19 cellular contexts compared by ENCODE assay signal in the genomic region with DNA sequence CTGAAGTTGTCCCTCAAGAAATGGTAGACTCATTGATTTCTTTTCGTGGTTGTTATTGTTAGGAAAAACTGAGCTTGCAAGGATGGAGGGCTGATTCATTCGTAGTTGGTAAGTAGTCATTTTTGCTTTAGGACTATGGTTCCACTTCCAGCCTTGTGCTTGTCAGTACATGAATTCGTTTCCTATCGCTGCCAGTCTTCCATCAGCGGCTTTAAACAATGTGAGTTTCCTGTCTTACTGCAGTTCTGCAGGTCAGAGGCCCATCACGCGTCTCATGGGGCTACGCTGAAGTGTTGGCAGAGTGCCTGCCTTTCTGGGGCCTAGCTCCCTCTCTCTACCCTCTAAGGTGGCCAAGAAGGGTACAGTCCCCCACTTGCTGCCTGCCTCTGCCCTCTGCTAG. TPM values are rescaled to one million over a fixed set of nuclear protein-coding genes. Genes with fewer than 3 reads are reported as not detected.
A peak's percentile ranks its signal among the peaks of the same experiment; 100 is the strongest.
DNase-seq lines count a peak whose midpoint lies in the region; TF ChIP-seq lines count a peak whose summit lies in the region.
"Had no signal": no experiment of that assay in that cellular context is flagged by ENCODE, and none has a peak within 500 bp of the region (broad histone marks: within the 10 kb centered on the region; RNA-seq: fewer than 3 reads in every experiment).

No MANE protein-coding gene starts in this region.

- no peaks in the 10 kb centered on the region for H4K20me1 ChIP-seq in H9 (ENCODE audit: control insufficient read depth, insufficient read depth, insufficient read length)

- H2BK12ac ChIP-seq in H9 (ENCODE audit: insufficient read length, low read depth, low read length), result no peak overlapping the region

- no peak overlapping the region for H2BK120ac ChIP-seq in H9 (ENCODE audit: low read depth, low read length, poor library complexity, severe bottlenecking)

- WGBS in sigmoid colon, 2 donors, result 57 to 93% methylated on average over 8 of the region's 8 CpGs
- WGBS in H9 (ENCODE audit: extremely low coverage, insufficient read length, low lambda C conversion rate), result no CpG with 5 or more reads among the region's 8 CpGs

- peaks cover 0 to 5% (median 0%) of the 10 kb centered on the region in 3 experiments; a peak in 2 of 7 replicates for H3K36me3 Mint-ChIP-seq in H9 (ENCODE audit: insufficient read depth in 1 of 3, low read depth in 3 of 3)
- H3K36me3 Mint-ChIP-seq: activated naive CD8-positive, alpha-beta T cell treated with anti-CD3 and anti-CD28 coated beads, Interleukin-2, amount 10 ng/mL, durations not matched to agents 7 days and 5 days had no signal

- H2BK5ac ChIP-seq in H9 (ENCODE audit: insufficient read length, low read length), result no peak overlapping the region

- H3K36me3 ChIP-seq in sigmoid colon, result no peaks in the 10 kb centered on the region
- H3K36me3 ChIP-seq: cardiac muscle cell, tibial artery had no signal

- H2BK20ac ChIP-seq in H9 (ENCODE audit: low read depth, low read length, poor library complexity, severe bottlenecking), result no peak overlapping the region

- H3T11ph ChIP-seq in H9 (ENCODE audit: low read length), result no peak overlapping the region

- H3K4ac ChIP-seq in H9 (ENCODE audit: low read depth, low read length), result no peak overlapping the region

- H3K23me2 ChIP-seq in H9 (ENCODE audit: insufficient read length, low read depth, low read length, poor library complexity, severe bottlenecking), result no peaks in the 10 kb centered on the region

- no peak overlapping the region for H3K14ac ChIP-seq in H9 (ENCODE audit: insufficient read depth, low read length)

- no peak overlapping the region for H4K8ac ChIP-seq in H9 (replicated peaks; ENCODE audit: insufficient read length, low read depth, low read length)

- peaks cover 0 to 5% of the 10 kb centered on the region in 2 experiments; a peak in 1 of 5 replicates for H3K9me3 Mint-ChIP-seq in H9
- H3K9me3 Mint-ChIP-seq: activated naive CD8-positive, alpha-beta T cell treated with anti-CD3 and anti-CD28 coated beads, Interleukin-2, amount 10 ng/mL, durations not matched to agents 7 days and 5 days had no signal

- H3K4me3 Mint-ChIP-seq in H9, result no peak overlapping the region
- H3K4me3 Mint-ChIP-seq: activated naive CD8-positive, alpha-beta T cell treated with anti-CD3 and anti-CD28 coated beads, Interleukin-2, amount 10 ng/mL, durations not matched to agents 7 days and 5 days had no signal

- no peaks in the 10 kb centered on the region for H3K79me1 ChIP-seq in H9 (ENCODE audit: insufficient read depth, low read depth, low read length, poor library complexity, severe bottlenecking)

- no peak for TF ChIP-seq EP300 in sigmoid colon (IDR thresholded peaks at IDR 0.05)

- H3K9me3 ChIP-seq in sigmoid colon, result no peaks in the 10 kb centered on the region
- H3K9me3 ChIP-seq in H9 (ENCODE audit: control insufficient read depth, low read depth, low read length), result no peaks in the 10 kb centered on the region

- no peaks in the 10 kb centered on the region for H3K79me2 ChIP-seq in H9 (ENCODE audit: insufficient read depth, low read length)

- peak; percentile 52 for DNase-seq in DMS79 treated with DMSO at 0.1 percent for 48 hours (lab: John Stamatoyannopoulos, UW)
- no peak for DNase-seq in DMS79 (lab: John Stamatoyannopoulos, UW)
- peak; percentile 22 for DNase-seq in NCI-H345 (lab: John Stamatoyannopoulos, UW)
- peak; percentile 97 for DNase-seq in epithelial cell of esophagus (ENCODE audit: low read depth)
- peak; percentile 26 for DNase-seq in sigmoid colon
- DNase-seq in NCI-H2107 treated with DMSO at 0.1 percent for 48 hours (lab: John Stamatoyannopoulos, UW; ENCODE audit: unreplicated experiment), result no peak
- DNase-seq in HuH-7 (ENCODE audit: low spot score), result no peak
- no peak for DNase-seq in H9
- DNase-seq: activated naive CD8-positive, alpha-beta T cell treated with anti-CD3 and anti-CD28 coated beads, Interleukin-2, amount 10 ng/mL, durations not matched to agents 7 days and 5 days; C1 segment of cervical spinal cord; DMS53; effector memory CD4-positive, alpha-beta T cell; left ventricle myocardium superior; NCI-H1930; NK-92 treated with Interleukin-12 subunit alpha and Interleukin-12 subunit beta, amount 100 ng/mL, for 24 hours had no signal

- H3K27me3 Mint-ChIP-seq in H9 (ENCODE audit: low read depth), result peaks cover 14% of the 10 kb centered on the region

- H3K4me2 ChIP-seq in H9 (ENCODE audit: insufficient read depth, insufficient read length, low read length), result no peak overlapping the region

- no peak overlapping the region for H2BK15ac ChIP-seq in H9 (ENCODE audit: low read depth, low read length)

- no peak overlapping the region for H3K9ac ChIP-seq in H9 (ENCODE audit: extremely low read depth, insufficient read length, low read length)

- TF ChIP-seq POLR2A in sigmoid colon (IDR thresholded peaks at IDR 0.05), result no peak

- H3K4me1 ChIP-seq in sigmoid colon (peaks cover 0 to 8% (median 7%) of the 10 kb centered on the region in 4 donors), H9 (ENCODE audit: insufficient read depth, low read length) (no peaks in the 10 kb centered on the region)
- H3K4me1 ChIP-seq: tibial artery had no signal

- H3K23ac ChIP-seq in H9 (ENCODE audit: insufficient read length, low read depth, low read length), result no peak overlapping the region

- no peak overlapping the region for H3K4me3 ChIP-seq in epithelial cell of esophagus (ENCODE audit: low read length)
- H3K4me3 ChIP-seq in sigmoid colon, result no peak overlapping the region
- H3K4me3 ChIP-seq: cardiac muscle cell, tibial artery had no signal

- no peak overlapping the region for H3K56ac ChIP-seq in H9 (ENCODE audit: insufficient read length, low read depth, low read length)

- H2AFZ ChIP-seq in H9 (ENCODE audit: low read length), result no peak overlapping the region

- H3K27ac Mint-ChIP-seq in H9, result no peak overlapping the region; a peak in 2 of 7 replicates
- H3K27ac Mint-ChIP-seq: activated naive CD8-positive, alpha-beta T cell treated with anti-CD3 and anti-CD28 coated beads, Interleukin-2, amount 10 ng/mL, durations not matched to agents 7 days and 5 days had no signal

- H4K91ac ChIP-seq in H9 (ENCODE audit: insufficient read length, low read depth, low read length), result no peak overlapping the region

- H4K5ac ChIP-seq in H9 (ENCODE audit: insufficient read length, low read depth, low read length), result no peak overlapping the region

- H3K27ac ChIP-seq in sigmoid colon (no peak overlapping the region), H9 (ENCODE audit: insufficient read length, low read depth, low read length) (no peak overlapping the region)
- H3K27ac ChIP-seq: 22Rv1, cardiac muscle cell, tibial artery had no signal

- TF ChIP-seq CTCF in epithelial cell of esophagus (IDR thresholded peaks at IDR 0.05; ENCODE audit: insufficient read depth, low read depth, low read length, missing control alignments), result no peak
- no peak for TF ChIP-seq CTCF in sigmoid colon (IDR thresholded peaks at IDR 0.05)
- TF ChIP-seq CTCF in H9 (conservative IDR thresholded peaks at IDR 0.05), result no peak

- intact Hi-C loops in sigmoid colon (cut with DNase I), result loop anchor here (2.0 kb wide), 1 partner anchor 26 kb away; no protein-coding TSS in a partner anchor

- H3K4me1 Mint-ChIP-seq in H9, result peaks cover 10 to 19% of the 10 kb centered on the region in 2 experiments

- no peak overlapping the region for H3K18ac ChIP-seq in H9 (ENCODE audit: insufficient read length, low read depth, low read length)

- H2AK5ac ChIP-seq in H9 (ENCODE audit: insufficient read length, low read length), result no peak overlapping the region

- peaks cover 0 to 9% (median 0%) of the 10 kb centered on the region in 3 donors for H3K27me3 ChIP-seq in sigmoid colon
- no peaks in the 10 kb centered on the region for H3K27me3 ChIP-seq in H9 (ENCODE audit: insufficient read depth, low read length)
- H3K27me3 ChIP-seq: cardiac muscle cell had no signal

RNA-seq across cellular contexts. Expression of a gene that starts 11.4 kb away (rescaled TPM):
- total RNA-seq in sigmoid colon (1 to 10 TPM; 2.9 to 8.6 (median 5.1) TPM), H9 (2021) (40.9 and 45.0 TPM in 2 replicates)
- 1 to 10 TPM in 2 of 3 donors, under 1 TPM in 1; 0.69 to 7.7 (median 4.2) TPM for polyA plus RNA-seq in sigmoid colon
- total RNA-seq: activated naive CD8-positive, alpha-beta T cell treated with anti-CD3 and anti-CD28 coated beads, Interleukin-2, amount 10 ng/mL, durations not matched to agents 7 days and 5 days; myocyte had no signal

Comparison
In these comparisons a context has a peak if more than half of its experiments do, and no peak if none do; other contexts are left out.
1. DNase-seq: peak in DMS79 treated with DMSO at 0.1 percent for 48 hours (single experiment), NCI-H345 (single experiment), epithelial cell of esophagus (single experiment) and sigmoid colon (single experiment); none in DMS79 (single experiment), NCI-H2107 treated with DMSO at 0.1 percent for 48 hours (single experiment), HuH-7 (single experiment) and H9 (single experiment).